In the genomic region with DNA sequence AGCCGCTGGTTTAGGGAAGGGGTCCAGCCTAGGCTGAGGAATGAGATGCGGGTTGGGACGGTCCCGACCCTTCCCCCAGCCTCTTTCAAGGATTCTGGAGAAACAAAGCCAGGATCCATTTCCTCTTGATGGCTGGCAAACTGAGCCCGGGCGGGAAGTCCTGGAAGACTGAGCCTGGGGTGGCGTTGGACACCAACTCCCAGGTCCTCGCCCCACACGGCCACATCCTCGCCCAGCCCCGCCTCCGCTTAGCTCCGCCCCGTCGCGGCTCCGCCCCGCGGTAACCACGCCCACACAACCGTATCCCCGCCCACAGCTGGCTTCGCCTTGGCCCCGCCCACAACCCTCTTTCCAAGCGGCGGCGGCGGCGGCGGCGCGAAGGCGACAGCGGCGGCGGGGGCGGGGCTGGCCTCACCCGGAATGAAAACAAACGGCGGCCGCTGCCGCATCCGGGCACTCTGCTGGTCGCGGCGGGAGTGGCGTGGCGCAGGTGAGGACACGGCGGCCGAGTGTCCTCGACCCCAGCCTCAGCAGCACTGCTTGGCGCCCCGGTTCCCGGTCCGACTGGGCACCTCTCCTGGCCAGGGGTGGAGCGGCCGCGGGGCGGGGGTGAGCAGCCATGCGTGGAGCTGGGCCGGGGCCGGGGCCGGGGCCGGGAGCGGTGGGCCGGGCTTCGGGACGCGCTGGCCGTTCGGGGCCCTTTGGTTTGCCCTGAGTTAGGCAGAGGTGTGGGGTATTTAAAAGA, we compare ENCODE assay signal across 1 cellular context.
A peak's percentile ranks its signal among the peaks of the same experiment; 100 is the strongest.
TF ChIP-seq lines count a peak whose summit lies in the region.

A gene with protein sequence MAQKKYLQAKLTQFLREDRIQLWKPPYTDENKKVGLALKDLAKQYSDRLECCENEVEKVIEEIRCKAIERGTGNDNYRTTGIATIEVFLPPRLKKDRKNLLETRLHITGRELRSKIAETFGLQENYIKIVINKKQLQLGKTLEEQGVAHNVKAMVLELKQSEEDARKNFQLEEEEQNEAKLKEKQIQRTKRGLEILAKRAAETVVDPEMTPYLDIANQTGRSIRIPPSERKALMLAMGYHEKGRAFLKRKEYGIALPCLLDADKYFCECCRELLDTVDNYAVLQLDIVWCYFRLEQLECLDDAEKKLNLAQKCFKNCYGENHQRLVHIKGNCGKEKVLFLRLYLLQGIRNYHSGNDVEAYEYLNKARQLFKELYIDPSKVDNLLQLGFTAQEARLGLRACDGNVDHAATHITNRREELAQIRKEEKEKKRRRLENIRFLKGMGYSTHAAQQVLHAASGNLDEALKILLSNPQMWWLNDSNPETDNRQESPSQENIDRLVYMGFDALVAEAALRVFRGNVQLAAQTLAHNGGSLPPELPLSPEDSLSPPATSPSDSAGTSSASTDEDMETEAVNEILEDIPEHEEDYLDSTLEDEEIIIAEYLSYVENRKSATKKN (plus strand): TSS at position 456 of the 745 bp plus-strand sequence. CDS start 3,538 bp downstream, outside the sequence.

TF ChIP-seq in HepG2, 621 proteins besides CTCF, POLR2A, EP300 and RAD21 (continued from another document and continues in another):
- TF ChIP-seq, protein P1, sequence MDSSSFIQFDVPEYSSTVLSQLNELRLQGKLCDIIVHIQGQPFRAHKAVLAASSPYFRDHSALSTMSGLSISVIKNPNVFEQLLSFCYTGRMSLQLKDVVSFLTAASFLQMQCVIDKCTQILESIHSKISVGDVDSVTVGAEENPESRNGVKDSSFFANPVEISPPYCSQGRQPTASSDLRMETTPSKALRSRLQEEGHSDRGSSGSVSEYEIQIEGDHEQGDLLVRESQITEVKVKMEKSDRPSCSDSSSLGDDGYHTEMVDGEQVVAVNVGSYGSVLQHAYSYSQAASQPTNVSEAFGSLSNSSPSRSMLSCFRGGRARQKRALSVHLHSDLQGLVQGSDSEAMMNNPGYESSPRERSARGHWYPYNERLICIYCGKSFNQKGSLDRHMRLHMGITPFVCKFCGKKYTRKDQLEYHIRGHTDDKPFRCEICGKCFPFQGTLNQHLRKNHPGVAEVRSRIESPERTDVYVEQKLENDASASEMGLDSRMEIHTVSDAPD (CRISPR knock-in tag; IDR thresholded peaks at IDR 0.05) = no peak
- TF ChIP-seq ZNF629 (CRISPR knock-in tag; conservative IDR thresholded peaks at IDR 0.05) (no peak), WIZ (CRISPR knock-in tag; IDR thresholded peaks at IDR 0.05) (no peak), ZNF569 (CRISPR knock-in tag; IDR thresholded peaks at IDR 0.05; ENCODE audit: borderline replicate concordance) (no peak), SYNCRIP (IDR thresholded peaks at IDR 0.05; ENCODE audit: insufficient read depth, low read depth, low read length) (no peak), ZNF660 (CRISPR knock-in tag; IDR thresholded peaks at IDR 0.05; ENCODE audit: borderline replicate concordance, low read depth) (no peak), PRMT3 (CRISPR knock-in tag; IDR thresholded peaks at IDR 0.05; ENCODE audit: borderline replicate concordance, low read depth) (no peak), ZNF670 (CRISPR knock-in tag; IDR thresholded peaks at IDR 0.05; ENCODE audit: borderline replicate concordance) (no peak), SP140L (CRISPR knock-in tag; IDR thresholded peaks at IDR 0.05; ENCODE audit: borderline replicate concordance) (no peak), HES4 (CRISPR knock-in tag; IDR thresholded peaks at IDR 0.05; ENCODE audit: borderline replicate concordance) (peak; percentile 65; the same call in 1 of the 2 replicates), CREM (IDR thresholded peaks at IDR 0.05) (no peak), CREM (CRISPR knock-in tag; IDR thresholded peaks at IDR 0.05) (no peak), MLXIP (CRISPR knock-in tag; IDR thresholded peaks at IDR 0.05; ENCODE audit: borderline replicate concordance) (no peak), ZNF839 (CRISPR knock-in tag; IDR thresholded peaks at IDR 0.05; ENCODE audit: borderline replicate concordance) (no peak), ZSCAN20 (CRISPR knock-in tag; IDR thresholded peaks at IDR 0.05; ENCODE audit: borderline replicate concordance) (no peak), HINFP (CRISPR knock-in tag; IDR thresholded peaks at IDR 0.05; ENCODE audit: low read depth) (0 out of 2 replicates have a peak, but pooled peaks have one; percentile 43), ZNF770 (CRISPR knock-in tag; IDR thresholded peaks at IDR 0.05) (peak; percentile 58; the same call in 1 of the 2 replicates), HDAC1 (CRISPR knock-in tag; IDR thresholded peaks at IDR 0.05) (peak; percentile 84), ISL2 (CRISPR knock-in tag; IDR thresholded peaks at IDR 0.05) (peak; percentile 61; the same call in 1 of the 2 replicates), ERF (CRISPR knock-in tag; IDR thresholded peaks at IDR 0.05) (peak; percentile 66), TRIM24 (CRISPR knock-in tag; IDR thresholded peaks at IDR 0.05) (no peak), ZNF737 (CRISPR knock-in tag; IDR thresholded peaks at IDR 0.05; ENCODE audit: borderline replicate concordance) (no peak), ZNF644 (CRISPR knock-in tag; IDR thresholded peaks at IDR 0.05; ENCODE audit: low read depth) (no peak), CBFB (CRISPR knock-in tag; IDR thresholded peaks at IDR 0.05) (0 out of 2 replicates have a peak, but pooled peaks have one; percentile 46), SUZ12 (IDR thresholded peaks at IDR 0.05; ENCODE audit: low read depth, low read length) (no peak), ONECUT2 (CRISPR knock-in tag; IDR thresholded peaks at IDR 0.05) (no peak), ZNF709 (CRISPR knock-in tag; IDR thresholded peaks at IDR 0.05) (peak; percentile 78; the same call in 1 of the 2 replicates), RERE (CRISPR knock-in tag; IDR thresholded peaks at IDR 0.05; ENCODE audit: low read depth) (no peak)
- TF ChIP-seq, protein P2, sequence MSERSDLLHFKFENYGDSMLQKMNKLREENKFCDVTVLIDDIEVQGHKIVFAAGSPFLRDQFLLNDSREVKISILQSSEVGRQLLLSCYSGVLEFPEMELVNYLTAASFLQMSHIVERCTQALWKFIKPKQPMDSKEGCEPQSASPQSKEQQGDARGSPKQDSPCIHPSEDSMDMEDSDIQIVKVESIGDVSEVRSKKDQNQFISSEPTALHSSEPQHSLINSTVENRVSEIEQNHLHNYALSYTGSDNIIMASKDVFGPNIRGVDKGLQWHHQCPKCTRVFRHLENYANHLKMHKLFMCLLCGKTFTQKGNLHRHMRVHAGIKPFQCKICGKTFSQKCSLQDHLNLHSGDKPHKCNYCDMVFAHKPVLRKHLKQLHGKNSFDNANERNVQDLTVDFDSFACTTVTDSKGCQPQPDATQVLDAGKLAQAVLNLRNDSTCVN (CRISPR knock-in tag; IDR thresholded peaks at IDR 0.05; ENCODE audit: borderline replicate concordance) = no peak
- TF ChIP-seq, protein P3, sequence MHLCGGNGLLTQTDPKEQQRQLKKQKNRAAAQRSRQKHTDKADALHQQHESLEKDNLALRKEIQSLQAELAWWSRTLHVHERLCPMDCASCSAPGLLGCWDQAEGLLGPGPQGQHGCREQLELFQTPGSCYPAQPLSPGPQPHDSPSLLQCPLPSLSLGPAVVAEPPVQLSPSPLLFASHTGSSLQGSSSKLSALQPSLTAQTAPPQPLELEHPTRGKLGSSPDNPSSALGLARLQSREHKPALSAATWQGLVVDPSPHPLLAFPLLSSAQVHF (CRISPR knock-in tag; IDR thresholded peaks at IDR 0.05) = no peak
